Comparison of ENCODE assay signal across 15 cellular contexts in the genomic region with DNA sequence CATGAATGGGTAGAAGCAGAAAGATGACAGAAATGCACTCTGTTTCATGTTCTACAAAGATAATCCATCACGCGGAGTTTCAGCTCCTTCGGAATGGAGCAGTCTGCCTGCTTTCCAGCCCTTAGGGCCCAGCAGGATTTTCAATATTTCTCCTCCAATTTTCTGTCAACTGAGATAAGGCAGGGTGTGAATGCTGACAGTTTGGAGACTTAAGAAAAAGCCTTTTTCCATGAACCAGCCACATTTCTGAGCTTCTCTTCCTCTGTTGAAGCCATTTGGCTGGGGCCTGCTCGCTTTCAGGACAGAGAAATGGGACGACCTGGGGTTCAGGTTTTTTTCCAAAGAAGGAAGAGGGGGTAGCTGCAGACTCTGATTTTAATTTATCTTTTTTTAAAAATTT.
DNase-seq lines count a peak whose midpoint lies in the region; ATAC-seq and TF ChIP-seq lines count a peak whose summit lies in the region.
"Had no signal": no experiment of that assay in that cellular context is flagged by ENCODE, and none has a peak within 500 bp of the region (broad histone marks: within the 10 kb centered on the region; RNA-seq: fewer than 3 reads in every experiment).

No MANE protein-coding gene starts in this region.

- no peak overlapping the region for H2BK12ac ChIP-seq in trophoblast cell (ENCODE audit: low read length)

- H4K8ac ChIP-seq in trophoblast cell (ENCODE audit: low read depth, low read length) = no peak overlapping the region

- no peak overlapping the region for H3K14ac ChIP-seq in trophoblast cell (ENCODE audit: low read length)

- H3K79me1 ChIP-seq in trophoblast cell (ENCODE audit: low read length) = no peaks in the 10 kb centered on the region

- no peak overlapping the region for H4K12ac ChIP-seq in trophoblast cell (ENCODE audit: low read depth, low read length)

- no peaks in the 10 kb centered on the region for H3K79me2 ChIP-seq in trophoblast cell (ENCODE audit: control insufficient read depth, insufficient read depth, low read length, poor library complexity)

- TF ChIP-seq CTCF in right atrium auricular region (IDR thresholded peaks at IDR 0.05) = no peak
- TF ChIP-seq CTCF in coronary artery (IDR thresholded peaks at IDR 0.05) = no peak

- H3K4ac ChIP-seq in trophoblast cell (ENCODE audit: low read depth, low read length) = no peak overlapping the region

- no peak overlapping the region for H2AFZ ChIP-seq in trophoblast cell (ENCODE audit: insufficient read depth, low read length, poor library complexity)

- intact Hi-C loops in Right ventricle myocardium superior (cut with DNase I) (no loop called here), left ventricle myocardium superior (cut with micrococcal nuclease) (no loop called here)

- H3K23ac ChIP-seq in trophoblast cell (ENCODE audit: low read length) = no peak overlapping the region

- WGBS in trophoblast cell (ENCODE audit: extremely low coverage, insufficient coverage, insufficient read length) = no CpG with 5 or more reads among the region's 5 CpGs

- no peak overlapping the region for H3K9ac ChIP-seq in trophoblast cell (ENCODE audit: low read length)
- H3K9ac ChIP-seq: BLaER1 treated with 17β-estradiol and CSF1 and Interleukin-3, amounts not matched to agents 10 nM and 100 nM had no signal

- H3K4me3 ChIP-seq in right atrium auricular region = no peak overlapping the region
- H3K4me3 ChIP-seq in trophoblast cell (ENCODE audit: low read depth, low read length) = no peak overlapping the region
- no peak overlapping the region for H3K4me3 ChIP-seq in coronary artery
- H3K4me3 ChIP-seq: BLaER1 treated with 17β-estradiol and CSF1 and Interleukin-3, amounts not matched to agents 10 nM and 100 nM; GM12878 had no signal

- H3K9me3 ChIP-seq in right atrium auricular region (no peaks in the 10 kb centered on the region), trophoblast cell (ENCODE audit: insufficient read depth, low read depth, low read length) (no peaks in the 10 kb centered on the region)

- DNase-seq in Right ventricle myocardium superior (no peak), right atrium auricular region (ENCODE audit: low spot score) (no peak), left ventricle myocardium superior (no peak), trophoblast cell (peak; percentile 12 to 71), kidney glomerular epithelial cell (lab: John Stamatoyannopoulos, UW) (no peak), coronary artery (ENCODE audit: low spot score) (no peak)
- DNase-seq: 8988T; Calu3; CD8-positive, alpha-beta T cell; DMS79 treated with DMSO at 0.1 percent for 48 hours; H9 had no signal

- H2BK120ac ChIP-seq in trophoblast cell (ENCODE audit: insufficient read depth, low read length, poor library complexity) = no peak overlapping the region

- ATAC-seq in Right ventricle myocardium superior (ENCODE audit: poor library complexity) (peak; percentile 20), left ventricle myocardium superior (peak; percentile 72), HG02642 (IDR thresholded peaks at IDR 0.05; ENCODE audit: poor library complexity, unreplicated experiment) (no peak)
- ATAC-seq: CD8-positive, alpha-beta T cell; GM12878; HepG2 had no signal

- H3K27ac ChIP-seq in right atrium auricular region = no peak overlapping the region
- H3K27ac ChIP-seq in trophoblast cell (ENCODE audit: low read depth, low read length) = no peak overlapping the region
- no peak overlapping the region for H3K27ac ChIP-seq in coronary artery
- H3K27ac ChIP-seq: BLaER1 treated with 17β-estradiol and CSF1 and Interleukin-3, amounts not matched to agents 10 nM and 100 nM had no signal

- no peak overlapping the region for H2BK5ac ChIP-seq in trophoblast cell (ENCODE audit: low read depth, low read length, poor library complexity)

- no peak overlapping the region for H2AK5ac ChIP-seq in trophoblast cell (ENCODE audit: low read length)

- H3K4me2 ChIP-seq in trophoblast cell (ENCODE audit: low read length) = no peak overlapping the region
- H3K4me2 ChIP-seq: BLaER1 treated with 17β-estradiol and CSF1 and Interleukin-3, amounts not matched to agents 10 nM and 100 nM had no signal

- H4K91ac ChIP-seq in trophoblast cell (ENCODE audit: low read depth, low read length) = no peak overlapping the region

- H3K36me3 ChIP-seq in right atrium auricular region (no peaks in the 10 kb centered on the region), trophoblast cell (ENCODE audit: control insufficient read depth in 1 of 2, insufficient read depth in 2 of 2, low read length in 2 of 2) (no peaks in the 10 kb centered on the region)
- H3K36me3 ChIP-seq: BLaER1 treated with 17β-estradiol and CSF1 and Interleukin-3, amounts not matched to agents 10 nM and 100 nM had no signal

- no peak overlapping the region for H3K18ac ChIP-seq in trophoblast cell (ENCODE audit: low read length)

- no peaks in the 10 kb centered on the region for H3K4me1 ChIP-seq in right atrium auricular region
- H3K4me1 ChIP-seq in trophoblast cell (ENCODE audit: control insufficient read depth in 1 of 2, insufficient read depth in 2 of 2, low read length in 2 of 2) = peaks cover 0 to 4% of the 10 kb centered on the region in 2 experiments

- H3K27me3 ChIP-seq in right atrium auricular region (no peaks in the 10 kb centered on the region), trophoblast cell (ENCODE audit: insufficient read depth, low read length) (no peaks in the 10 kb centered on the region)
- H3K27me3 ChIP-seq: BLaER1 treated with 17β-estradiol and CSF1 and Interleukin-3, amounts not matched to agents 10 nM and 100 nM had no signal

Comparison
In these comparisons a context has a peak if more than half of its experiments do, and no peak if none do; other contexts are left out.
1. DNase-seq: peak in trophoblast cell (2 of 2); none in Right ventricle myocardium superior (single experiment), right atrium auricular region (single experiment), left ventricle myocardium superior (single experiment), kidney glomerular epithelial cell (single experiment) and coronary artery (single experiment).